In the genomic region with DNA sequence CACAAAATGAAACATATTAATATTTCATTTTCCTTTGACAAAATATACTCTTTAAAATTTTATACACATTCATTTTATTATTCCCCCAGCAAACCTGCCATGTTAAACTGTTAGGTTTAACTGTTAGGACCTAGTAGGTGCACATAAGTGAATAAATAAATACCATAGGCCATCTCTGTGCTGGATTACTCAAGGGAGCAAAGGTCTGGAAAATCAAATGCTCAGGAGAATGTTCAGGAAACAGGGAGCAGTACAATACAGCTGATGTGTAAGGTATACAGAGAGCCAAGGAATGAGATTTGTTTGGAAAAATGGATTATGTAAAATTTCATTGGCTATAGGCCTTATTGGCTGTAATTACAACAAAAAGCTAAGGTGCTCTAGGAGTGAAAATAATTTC, we compare ENCODE assay signal across 24 cellular contexts.
"Had no signal": no experiment of that assay in that cellular context is flagged by ENCODE, and none has a peak within 500 bp of the region (broad histone marks: within the 10 kb centered on the region; RNA-seq: fewer than 3 reads in every experiment).

No MANE protein-coding gene starts in this region.

- ATAC-seq: effector memory CD8-positive, alpha-beta T cell; esophagus mucosa; gastrocnemius medialis; heart right ventricle; lower lobe of right lung; mucosa of descending colon had no signal

- H3K9me3 ChIP-seq: colonic mucosa, esophagus squamous epithelium, gastrocnemius medialis, lower lobe of right lung had no signal

- H3K4me3 ChIP-seq: colonic mucosa, esophagus squamous epithelium, gastrocnemius medialis, heart right ventricle, left ventricle myocardium inferior, lower lobe of right lung, mucosa of descending colon had no signal

- H3K36me3 ChIP-seq: colonic mucosa, esophagus squamous epithelium, gastrocnemius medialis, heart right ventricle, lower lobe of right lung had no signal

- H3K4me1 ChIP-seq: colonic mucosa, gastrocnemius medialis, left ventricle myocardium inferior, lower lobe of right lung had no signal

- H3K27ac ChIP-seq: colonic mucosa, epithelial cell of prostate, esophagus squamous epithelium, gastrocnemius medialis, heart right ventricle, left ventricle myocardium inferior, lower lobe of right lung had no signal

- H3K27me3 ChIP-seq: colonic mucosa, esophagus squamous epithelium, gastrocnemius medialis, heart right ventricle had no signal

- FAIRE-seq: endometrium, islet of Langerhans, keratinocyte had no signal

- DNase-seq: cerebellar nuclear complex; colonic mucosa; cortex of kidney; effector CD8-positive, alpha-beta T cell; effector memory CD8-positive, alpha-beta T cell; endodermal cell; erythroblast; esophagus squamous epithelium; foreskin fibroblast; foreskin melanocyte; gastrocnemius medialis; glutamatergic neuron; head of caudate nucleus; heart right ventricle; hippocampal formation; left ventricle myocardium inferior; lower lobe of right lung; mesenchymal stem cell; mucosa of descending colon had no signal
